In the genomic region with DNA sequence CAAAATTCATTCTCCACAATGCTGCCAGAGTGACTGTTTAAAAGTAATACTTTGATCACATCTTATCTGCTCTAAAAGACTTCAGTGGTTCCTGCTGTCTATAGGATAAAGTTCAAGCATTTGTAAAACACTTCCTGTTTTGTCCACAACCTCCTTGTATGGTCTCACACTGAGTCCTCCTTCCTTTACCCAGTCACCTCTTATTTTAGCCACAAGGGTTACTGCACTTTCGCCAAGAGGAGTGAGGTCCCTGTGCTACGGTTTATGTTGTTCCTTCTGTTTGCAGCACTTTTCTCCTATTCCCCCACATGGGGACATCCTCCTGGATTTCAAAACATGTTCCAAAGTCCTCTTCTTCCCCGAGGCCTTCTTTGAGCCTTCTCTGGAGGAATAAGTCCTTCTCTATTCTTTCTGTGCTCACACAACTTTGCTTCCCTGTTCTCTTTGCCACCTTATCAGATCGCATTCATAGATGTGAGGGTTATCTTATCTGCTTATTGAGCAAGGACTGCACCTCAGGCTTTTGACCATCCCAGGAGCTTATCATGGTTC, we compare ENCODE assay signal across 9 cellular contexts.
A peak's percentile ranks its signal among the peaks of the same experiment; 100 is the strongest.
DNase-seq lines count a peak whose midpoint lies in the region; ATAC-seq and TF ChIP-seq lines count a peak whose summit lies in the region.
"Had no signal": no experiment of that assay in that cellular context is flagged by ENCODE, and none has a peak within 500 bp of the region (broad histone marks: within the 10 kb centered on the region; RNA-seq: fewer than 3 reads in every experiment).

No MANE protein-coding gene starts in this region.

- H3K4me3 Mint-ChIP-seq in activated T-cell treated with anti-CD3 and anti-CD28 coated beads, Interleukin-2, amount 50 U/mL, for 72 hours = peak overlapping the region in 1 of 2 donors; percentile 40
- peak overlapping the region; percentile 39 for H3K4me3 Mint-ChIP-seq in T-helper 2 cell treated with Interferon-gamma antibody and Interleukin-4, amounts not matched to agents 5 μg/mL and 100 μg/mL, for 36 hours
- no peak overlapping the region for H3K4me3 Mint-ChIP-seq in activated naive CD4-positive, alpha-beta T cell treated with anti-CD3 and anti-CD28 coated beads for 36 hours
- H3K4me3 Mint-ChIP-seq: activated CD4-positive, alpha-beta memory T cell treated with anti-CD3 and anti-CD28 coated beads for 36 hours had no signal

- intact Hi-C loops in activated naive CD4-positive, alpha-beta T cell treated with anti-CD3 and anti-CD28 coated beads for 36 hours (cut with micrococcal nuclease) = loop anchor here (1.0 to 10.0 kb wide), 3 partner anchors 126 to 597 kb away; no protein-coding TSS in a partner anchor

- no peak overlapping the region for H3K27ac Mint-ChIP-seq in activated T-cell treated with anti-CD3 and anti-CD28 coated beads, Interleukin-2, amount 50 U/mL, for 72 hours
- H3K27ac Mint-ChIP-seq in T-helper 2 cell treated with Interferon-gamma antibody and Interleukin-4, amounts not matched to agents 5 μg/mL and 100 μg/mL, for 36 hours = peak overlapping the region; percentile 28
- H3K27ac Mint-ChIP-seq in activated naive CD4-positive, alpha-beta T cell treated with anti-CD3 and anti-CD28 coated beads for 36 hours = no peak overlapping the region
- H3K27ac Mint-ChIP-seq: activated CD4-positive, alpha-beta memory T cell treated with anti-CD3 and anti-CD28 coated beads for 36 hours had no signal

- H3K4me1 Mint-ChIP-seq in activated T-cell treated with anti-CD3 and anti-CD28 coated beads, Interleukin-2, amount 50 U/mL, for 72 hours (ENCODE audit: low read depth) = peaks cover 22% of the 10 kb centered on the region
- H3K4me1 Mint-ChIP-seq in T-helper 2 cell treated with Interferon-gamma antibody and Interleukin-4, amounts not matched to agents 5 μg/mL and 100 μg/mL, for 36 hours (ENCODE audit: low read depth) = peaks cover 24% of the 10 kb centered on the region
- peaks cover 13% of the 10 kb centered on the region for H3K4me1 Mint-ChIP-seq in activated naive CD4-positive, alpha-beta T cell treated with anti-CD3 and anti-CD28 coated beads for 36 hours (ENCODE audit: low read depth)

- no peak for DNase-seq in activated T-cell treated with anti-CD3 and anti-CD28 coated beads, Interleukin-2, amount 50 U/mL, for 72 hours
- no peak for DNase-seq in activated T-cell treated with anti-CD3 and anti-CD28 coated beads, Interleukin-2, amount 50 U/mL, for 48 hours
- DNase-seq in T-helper 2 cell treated with Interferon-gamma antibody and Interleukin-4, amounts not matched to agents 5 μg/mL and 100 μg/mL, for 36 hours (ENCODE audit: low spot score) = no peak
- no peak for DNase-seq in upper lobe of left lung
- DNase-seq in activated naive CD4-positive, alpha-beta T cell treated with anti-CD3 and anti-CD28 coated beads for 36 hours = no peak
- no peak for DNase-seq in germinal center (ENCODE audit: low spot score)
- DNase-seq in cortex of kidney (lab: John Stamatoyannopoulos, UW) = no peak

- TF ChIP-seq EP300 in upper lobe of left lung (IDR thresholded peaks at IDR 0.05) = no peak

- H3K9me3 ChIP-seq in upper lobe of left lung = no peaks in the 10 kb centered on the region

- no peak for TF ChIP-seq POLR2A in upper lobe of left lung (IDR thresholded peaks at IDR 0.05)

- peak; percentile 64 to 76 for ATAC-seq in activated T-cell treated with anti-CD3 and anti-CD28 coated beads, Interleukin-2, amount 50 U/mL, for 72 hours (replicated peaks in 1 of 2)
- ATAC-seq in HG03175 (IDR thresholded peaks at IDR 0.05; ENCODE audit: unreplicated experiment) (peak; percentile 81), upper lobe of left lung (ENCODE audit: low FRiP score in 2 of 2) (peak; percentile 62 to 74)

- H3K27ac ChIP-seq in upper lobe of left lung = no peak overlapping the region

- no peaks in the 10 kb centered on the region for H3K9me3 Mint-ChIP-seq in activated T-cell treated with anti-CD3 and anti-CD28 coated beads, Interleukin-2, amount 50 U/mL, for 72 hours
- no peaks in the 10 kb centered on the region for H3K9me3 Mint-ChIP-seq in T-helper 2 cell treated with Interferon-gamma antibody and Interleukin-4, amounts not matched to agents 5 μg/mL and 100 μg/mL, for 36 hours
- no peaks in the 10 kb centered on the region for H3K9me3 Mint-ChIP-seq in activated naive CD4-positive, alpha-beta T cell treated with anti-CD3 and anti-CD28 coated beads for 36 hours
- H3K9me3 Mint-ChIP-seq: activated CD4-positive, alpha-beta memory T cell treated with anti-CD3 and anti-CD28 coated beads for 36 hours had no signal

- 57 to 68% methylated on average over 4 of the region's 4 CpGs for WGBS in upper lobe of left lung, 2 donors

- H3K27me3 ChIP-seq in upper lobe of left lung = no peaks in the 10 kb centered on the region

- H3K36me3 ChIP-seq in upper lobe of left lung = no peaks in the 10 kb centered on the region

- H3K27me3 Mint-ChIP-seq in activated T-cell treated with anti-CD3 and anti-CD28 coated beads, Interleukin-2, amount 50 U/mL, for 72 hours (ENCODE audit: low read depth) = peaks cover 61% of the 10 kb centered on the region
- H3K27me3 Mint-ChIP-seq in T-helper 2 cell treated with Interferon-gamma antibody and Interleukin-4, amounts not matched to agents 5 μg/mL and 100 μg/mL, for 36 hours (ENCODE audit: low read depth) = peaks cover 54% of the 10 kb centered on the region
- peaks cover 11% of the 10 kb centered on the region for H3K27me3 Mint-ChIP-seq in activated naive CD4-positive, alpha-beta T cell treated with anti-CD3 and anti-CD28 coated beads for 36 hours (ENCODE audit: low read depth)

- H3K4me1 ChIP-seq in upper lobe of left lung = peaks cover 0 to 7% (median 3%) of the 10 kb centered on the region in 4 donors

- no peak overlapping the region for H3K4me3 ChIP-seq in upper lobe of left lung

- no peaks in the 10 kb centered on the region for H3K36me3 Mint-ChIP-seq in activated T-cell treated with anti-CD3 and anti-CD28 coated beads, Interleukin-2, amount 50 U/mL, for 72 hours (ENCODE audit: insufficient read depth in 2 of 2)
- H3K36me3 Mint-ChIP-seq in T-helper 2 cell treated with Interferon-gamma antibody and Interleukin-4, amounts not matched to agents 5 μg/mL and 100 μg/mL, for 36 hours (ENCODE audit: low read depth) = no peaks in the 10 kb centered on the region
- H3K36me3 Mint-ChIP-seq in activated naive CD4-positive, alpha-beta T cell treated with anti-CD3 and anti-CD28 coated beads for 36 hours (ENCODE audit: low read depth) = no peaks in the 10 kb centered on the region
- H3K36me3 Mint-ChIP-seq: activated CD4-positive, alpha-beta memory T cell treated with anti-CD3 and anti-CD28 coated beads for 36 hours had no signal

- TF ChIP-seq CTCF in upper lobe of left lung (IDR thresholded peaks at IDR 0.05) = no peak

- CTCF ChIA-PET in activated naive CD4-positive, alpha-beta T cell treated with anti-CD3 and anti-CD28 coated beads for 36 hours (lab: Charles Lee) = interaction anchor here (0.5 to 4.9 kb wide), 13 partner anchors 12 to 597 kb away, joined by 3 to 34 read pairs (median 3); no protein-coding TSS in a partner anchor
